Comparison of ENCODE assay signal across 8 cellular contexts in the genomic region with DNA sequence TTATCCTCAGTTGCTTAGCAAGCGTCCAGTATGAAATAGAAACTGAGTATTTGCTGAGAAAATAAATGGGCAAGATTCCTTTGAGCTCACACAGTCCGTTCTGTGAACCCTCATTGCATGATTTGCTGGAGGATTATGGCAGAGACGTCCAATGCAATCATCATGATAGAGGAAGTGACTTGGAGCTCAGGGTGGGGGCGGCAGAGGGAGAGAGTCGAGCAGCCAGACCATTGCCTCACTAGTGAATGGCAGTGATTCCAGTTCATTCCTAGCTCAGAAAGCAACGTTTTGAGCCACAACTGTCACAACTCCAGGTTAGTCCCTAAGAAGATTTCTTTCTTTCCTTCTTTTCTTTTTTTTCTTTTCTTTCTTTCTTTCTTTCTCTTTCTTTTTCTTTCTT. TPM values are rescaled to one million over a fixed set of nuclear protein-coding genes. Genes with fewer than 3 reads are reported as not detected.
DNase-seq lines count a peak whose midpoint lies in the region; ATAC-seq, FAIRE-seq and TF ChIP-seq lines count a peak whose summit lies in the region.

No MANE protein-coding gene starts in this region.

- H3K4me3 Mint-ChIP-seq in activated CD4-positive, alpha-beta memory T cell treated with anti-CD3 and anti-CD28 coated beads, Interleukin-2, amount 10 ng/mL, durations not matched to agents 7 days and 5 days: peak overlapping the region; percentile 7

- H3K9me3 Mint-ChIP-seq in activated CD4-positive, alpha-beta memory T cell treated with anti-CD3 and anti-CD28 coated beads, Interleukin-2, amount 10 ng/mL, durations not matched to agents 7 days and 5 days: no peaks in the 10 kb centered on the region

- no peak for ATAC-seq in HG02981 (IDR thresholded peaks at IDR 0.05; ENCODE audit: unreplicated experiment)

- H3K4me1 ChIP-seq in A673 (ENCODE audit: insufficient read depth, low read length, poor library complexity, severe bottlenecking) (no peaks in the 10 kb centered on the region), cardiac muscle cell (ENCODE audit: low read depth) (no peaks in the 10 kb centered on the region), smooth muscle cell (ENCODE audit: low read depth) (no peaks in the 10 kb centered on the region)

- no peak for FAIRE-seq in HTR-8/SVneo (lab: Jason Lieb, UNC)
- FAIRE-seq in RCC 7860 (lab: Jason Lieb, UNC): no peak

- intact Hi-C loops in A673 (cut with micrococcal nuclease; ENCODE audit: unreplicated experiment): no loop called here

- H3F3A ChIP-seq in smooth muscle cell (ENCODE audit: low read depth): no peaks in the 10 kb centered on the region

- POLR2A ChIA-PET in A673 (lab: Charles Lee; ENCODE audit: low non-redundant PET): no interaction called here
- POLR2A ChIA-PET in activated CD4-positive, alpha-beta memory T cell treated with anti-CD3 and anti-CD28 coated beads, Interleukin-2, amount 10 ng/mL, durations not matched to agents 7 days and 5 days (lab: Charles Lee): interaction anchor here (0.9 to 7.5 kb wide), 5 partner anchors 29 to 164 kb away, joined by 3 to 96 read pairs (median 4); partner anchors contain the start of genes EXO5 and SMAP2

- no peaks in the 10 kb centered on the region for H3K79me2 ChIP-seq in smooth muscle cell (ENCODE audit: low read depth)

- no peaks in the 10 kb centered on the region for H3K9me3 ChIP-seq in A673 (ENCODE audit: low read depth, low read length, poor library complexity, severe bottlenecking)
- no peaks in the 10 kb centered on the region for H3K9me3 ChIP-seq in cardiac muscle cell (ENCODE audit: low read depth)
- H3K9me3 ChIP-seq in smooth muscle cell (replicated peaks; ENCODE audit: low read depth): no peaks in the 10 kb centered on the region

- peaks cover 52% of the 10 kb centered on the region for H3K4me1 Mint-ChIP-seq in activated CD4-positive, alpha-beta memory T cell treated with anti-CD3 and anti-CD28 coated beads, Interleukin-2, amount 10 ng/mL, durations not matched to agents 7 days and 5 days

- no peaks in the 10 kb centered on the region for H3K27me3 Mint-ChIP-seq in activated CD4-positive, alpha-beta memory T cell treated with anti-CD3 and anti-CD28 coated beads, Interleukin-2, amount 10 ng/mL, durations not matched to agents 7 days and 5 days

- CTCF ChIA-PET in A673 (lab: Charles Lee): interaction anchor here (0.5 to 1.2 kb wide), 3 partner anchors 60 to 992 kb away, joined by 3 to 6 read pairs (median 4); no protein-coding TSS in a partner anchor
- CTCF ChIA-PET in activated CD4-positive, alpha-beta memory T cell treated with anti-CD3 and anti-CD28 coated beads, Interleukin-2, amount 10 ng/mL, durations not matched to agents 7 days and 5 days (lab: Charles Lee): interaction anchor here (0.7 to 11.6 kb wide), 9 partner anchors 27 to 327 kb away, joined by 3 to 154 read pairs (median 3); no protein-coding TSS in a partner anchor

- H3K9ac ChIP-seq in smooth muscle cell (ENCODE audit: low read depth): no peak overlapping the region

- DNase-seq in A673 (ENCODE audit: low spot score) (peak; percentile 59), HTR-8/SVneo (ENCODE audit: insufficient read length, low spot score) (peak; percentile 22), cardiac muscle cell (ENCODE audit: low read depth in 1 of 2, low spot score in 1 of 2) (peak in 1 of 2 donors; percentile 73), smooth muscle cell (lab: John Stamatoyannopoulos, UW; ENCODE audit: unreplicated experiment) (no peak), RCC 7860 (ENCODE audit: low spot score) (no peak), G401 (ENCODE audit: low spot score) (no peak)
- peak; percentile 24 for DNase-seq in activated CD4-positive, alpha-beta memory T cell treated with anti-CD3 and anti-CD28 coated beads, Interleukin-2, amount 10 ng/mL, durations not matched to agents 7 days and 5 days

- 40% methylated on average over 6 of the region's 6 CpGs for WGBS in smooth muscle cell (ENCODE audit: low lambda C conversion rate)

- H4K20me1 ChIP-seq in smooth muscle cell (ENCODE audit: low read depth): no peaks in the 10 kb centered on the region

- TF ChIP-seq CTCF in A673 (conservative IDR thresholded peaks at IDR 0.05; ENCODE audit: low read depth, low read length): 0 out of 2 replicates have a peak, but pooled peaks have one; percentile 17
- peak; percentile 18 for TF ChIP-seq CTCF in cardiac muscle cell (IDR thresholded peaks at IDR 0.05; ENCODE audit: low read depth, low read length)
- TF ChIP-seq CTCF in smooth muscle cell (IDR thresholded peaks at IDR 0.05; ENCODE audit: borderline replicate concordance, insufficient read depth, poor library complexity, severe bottlenecking): no peak

- H3K4me2 ChIP-seq in smooth muscle cell: peak overlapping the region; percentile 43

- H3K36me3 Mint-ChIP-seq in activated CD4-positive, alpha-beta memory T cell treated with anti-CD3 and anti-CD28 coated beads, Interleukin-2, amount 10 ng/mL, durations not matched to agents 7 days and 5 days (ENCODE audit: low read depth): no peaks in the 10 kb centered on the region

- in situ Hi-C loops in G401 (cut with HindIII; ENCODE audit: low sequenced_read_pairs): no loop called here

- no peak overlapping the region for H3K27ac ChIP-seq in A673 (ENCODE audit: low read depth, low read length, poor library complexity, severe bottlenecking)
- no peak overlapping the region for H3K27ac ChIP-seq in cardiac muscle cell
- H3K27ac ChIP-seq in smooth muscle cell (ENCODE audit: low read depth): no peak overlapping the region

- no peaks in the 10 kb centered on the region for H3K36me3 ChIP-seq in A673 (ENCODE audit: insufficient read depth, low read length, poor library complexity, severe bottlenecking)
- no peaks in the 10 kb centered on the region for H3K36me3 ChIP-seq in cardiac muscle cell
- no peaks in the 10 kb centered on the region for H3K36me3 ChIP-seq in smooth muscle cell (ENCODE audit: low read depth)

- H3K27ac Mint-ChIP-seq in activated CD4-positive, alpha-beta memory T cell treated with anti-CD3 and anti-CD28 coated beads, Interleukin-2, amount 10 ng/mL, durations not matched to agents 7 days and 5 days: peak overlapping the region; percentile 52

- H3K27me3 ChIP-seq in A673 (replicated peaks; ENCODE audit: insufficient read depth, low read depth, low read length, poor library complexity) (no peaks in the 10 kb centered on the region), cardiac muscle cell (peaks cover 1% of the 10 kb centered on the region), smooth muscle cell (ENCODE audit: low read depth) (peaks cover 4% of the 10 kb centered on the region)

- H2AFZ ChIP-seq in smooth muscle cell (ENCODE audit: low read depth): peak overlapping the region; percentile 85

- BruUV-seq in A673 (replicated peaks; lab: Mats Ljungman, UMichigan): no TSS peak

- H3K4me3 ChIP-seq in A673 (ENCODE audit: low read depth, low read length, poor library complexity, severe bottlenecking) (peak overlapping the region; percentile 8), cardiac muscle cell (no peak overlapping the region), smooth muscle cell (no peak overlapping the region)

RNA-seq across cellular contexts. Expression of gene COL9A2, which starts 27.5 kb away (rescaled TPM):
- total RNA-seq in A673 (2021) (5.2 and 5.9 TPM in 2 replicates), cardiac muscle cell (2.9 and 3.4 TPM in 2 replicates), smooth muscle cell (6.5 and 8.0 TPM in 2 replicates)
- 1 to 10 TPM; 7.2 to 8.2 TPM for total RNA-seq in activated CD4-positive, alpha-beta memory T cell treated with anti-CD3 and anti-CD28 coated beads, Interleukin-2, amount 10 ng/mL, durations not matched to agents 7 days and 5 days
- polyA plus RNA-seq in cardiac muscle cell (5.9 and 7.2 TPM in 2 replicates), smooth muscle cell (16.0 and 24.5 TPM in 2 replicates)
- total RNA-seq in G401 (2014; rRNA removed; shearing (Covaris generic)): 4.0 and 6.4 TPM in 2 replicates

RNA-seq across cellular contexts. Expression of gene SMAP2, which starts 28.9 kb away (rescaled TPM):
- 52.0 and 58.5 TPM in 2 replicates for total RNA-seq in A673 (2021)
- total RNA-seq in activated CD4-positive, alpha-beta memory T cell treated with anti-CD3 and anti-CD28 coated beads, Interleukin-2, amount 10 ng/mL, durations not matched to agents 7 days and 5 days: 100 to 1,000 TPM; 172 to 173 TPM
- 16.2 and 16.7 TPM in 2 replicates for total RNA-seq in cardiac muscle cell
- 23.3 and 29.5 TPM in 2 replicates for polyA plus RNA-seq in cardiac muscle cell
- 16.0 and 18.4 TPM in 2 replicates for total RNA-seq in smooth muscle cell
- polyA plus RNA-seq in smooth muscle cell: 22.5 and 29.7 TPM in 2 replicates
- total RNA-seq in G401 (2014; rRNA removed; shearing (Covaris generic)): 15.0 and 21.9 TPM in 2 replicates

Comparison
In these comparisons a context has a peak if more than half of its experiments do, and no peak if none do; other contexts are left out.
1. DNase-seq: peak in A673 (single experiment), HTR-8/SVneo (single experiment) and activated CD4-positive, alpha-beta memory T cell treated with anti-CD3 and anti-CD28 coated beads, Interleukin-2, amount 10 ng/mL, durations not matched to agents 7 days and 5 days (single experiment); none in smooth muscle cell (single experiment), RCC 7860 (single experiment) and G401 (single experiment).